ENCODE assay signal across 8 cellular contexts in genomic region chr14:28609228-28609828, GRCh38.
DNase-seq lines count a peak whose midpoint lies in the region; ATAC-seq and TF ChIP-seq lines count a peak whose summit lies in the region.

No MANE protein-coding gene starts in this region.

- ATAC-seq in GM21717 (IDR thresholded peaks at IDR 0.05; ENCODE audit: unreplicated experiment) = no peak

- peak; percentile 55 for DNase-seq in SIG-M5 treated with dmso at 0.1 percent for 504 hours (lab: John Stamatoyannopoulos, UW; ENCODE audit: unreplicated experiment)
- no peak for DNase-seq in SIG-M5 (lab: John Stamatoyannopoulos, UW)
- peak; percentile 21 for DNase-seq in HPDE6-E6E7 (ENCODE audit: extremely low spot score)
- peak; percentile 28 for DNase-seq in NOMO-1 treated with DMSO at 0.1 percent for 48 hours (lab: John Stamatoyannopoulos, UW; ENCODE audit: unreplicated experiment)
- peak; percentile 11 for DNase-seq in brain pericyte (ENCODE audit: low read depth, low spot score)
- DNase-seq in left kidney (ENCODE audit: low read depth, low spot score) = peak; percentile 89
- no peak for DNase-seq in coronary artery (ENCODE audit: low spot score)

- TF ChIP-seq CTCF in coronary artery (IDR thresholded peaks at IDR 0.05) = no peak

- H3K4me3 ChIP-seq in coronary artery = no peak overlapping the region

- H3K27ac ChIP-seq in coronary artery = no peak overlapping the region

Comparison
In these comparisons a context has a peak if more than half of its experiments do, and no peak if none do; other contexts are left out.
1. DNase-seq: peak in SIG-M5 treated with dmso at 0.1 percent for 504 hours (single experiment), HPDE6-E6E7 (single experiment), NOMO-1 treated with DMSO at 0.1 percent for 48 hours (single experiment), brain pericyte (single experiment) and left kidney (single experiment); none in SIG-M5 (single experiment) and coronary artery (single experiment).